38 cellular contexts compared by ENCODE assay signal in genomic region chr12:8589679-8590078, GRCh38. TPM values are rescaled to one million over a fixed set of nuclear protein-coding genes. Genes with fewer than 3 reads are reported as not detected.
"Had no signal": no experiment of that assay in that cellular context is flagged by ENCODE, and none has a peak within 500 bp of the region (broad histone marks: within the 10 kb centered on the region; RNA-seq: fewer than 3 reads in every experiment).

No MANE protein-coding gene starts in this region.

- H3K4me3 ChIP-seq: adrenal gland, body of pancreas, breast epithelium had no signal

- H3K36me3 Mint-ChIP-seq: activated CD4-positive, alpha-beta memory T cell treated with anti-CD3 and anti-CD28 coated beads for 36 hours; activated naive CD4-positive, alpha-beta T cell treated with anti-CD3 and anti-CD28 coated beads, Interleukin-2, amount 50 U/mL, for 72 hours; activated naive CD8-positive, alpha-beta T cell treated with anti-CD3 and anti-CD28 coated beads for 36 hours had no signal

- H3K4me1 Mint-ChIP-seq: activated T-helper 17 cell treated with anti-CD3 and anti-CD28 coated beads, Interleukin-2, amount 50 U/mL, for 72 hours had no signal

- H3K4me3 Mint-ChIP-seq: activated B cell treated with CpG ODN at 0.5 μM for 24 hours; activated CD4-positive, alpha-beta memory T cell treated with anti-CD3 and anti-CD28 coated beads for 36 hours; activated CD4-positive, alpha-beta T cell treated with anti-CD3 and anti-CD28 coated beads, Interleukin-2, amount 10 ng/mL, durations not matched to agents 24 days and 14 days; activated CD8-positive, alpha-beta T cell treated with anti-CD3 and anti-CD28 coated beads for 36 hours; activated naive CD4-positive, alpha-beta T cell treated with anti-CD3 and anti-CD28 coated beads for 36 hours; activated naive CD8-positive, alpha-beta T cell treated with anti-CD3 and anti-CD28 coated beads for 36 hours; activated T-cell treated with anti-CD3 and anti-CD28 coated beads, Interleukin-2, amount 50 U/mL, for 4 hours; activated T-cell treated with anti-CD3 and anti-CD28 coated beads, Interleukin-2, amount 50 U/mL, for 72 hours; activated T-helper 1 cell treated with anti-CD3 and anti-CD28 coated beads, Interleukin-12 subunit alpha, Interleukin-12 subunit beta, Interleukin-2, Interleukin-4 antibody, amounts not matched to agents 30 ng/mL and 10 ng/mL and 1 ng/mL, durations not matched to agents 14 hours and 24 hours and 36 hours; activated T-helper 17 cell treated with anti-CD3 and anti-CD28 coated beads, Interleukin-2, amount 50 U/mL, for 72 hours; T-helper 1 cell treated with Interleukin-12 subunit alpha and Interleukin-12 subunit beta and Interleukin-4 antibody, amounts not matched to agents 30 μg/mL and 1 μg/mL, for 36 hours; T-helper 2 cell treated with Interferon-gamma antibody and Interleukin-4, amounts not matched to agents 5 μg/mL and 100 μg/mL, for 36 hours had no signal

- H3K9me3 ChIP-seq: adrenal gland, body of pancreas, breast epithelium had no signal

- H3K27me3 ChIP-seq: adrenal gland, body of pancreas, brain microvascular endothelial cell, breast epithelium had no signal

- H3K4me1 ChIP-seq: adrenal gland, body of pancreas, breast epithelium had no signal

- H3K27me3 Mint-ChIP-seq: activated B cell treated with CpG ODN at 0.5 μM for 24 hours; activated CD4-positive, alpha-beta memory T cell treated with anti-CD3 and anti-CD28 coated beads for 36 hours; activated CD8-positive, alpha-beta T cell treated with anti-CD3 and anti-CD28 coated beads for 36 hours; activated T-helper 17 cell treated with anti-CD3 and anti-CD28 coated beads, Interleukin-2, amount 50 U/mL, for 72 hours had no signal

- H3K27ac Mint-ChIP-seq: activated B cell treated with CpG ODN at 0.5 μM for 24 hours; activated CD4-positive, alpha-beta memory T cell treated with anti-CD3 and anti-CD28 coated beads for 36 hours; activated CD4-positive, alpha-beta T cell treated with anti-CD3 and anti-CD28 coated beads, Interleukin-2, amount 10 ng/mL, durations not matched to agents 24 days and 14 days; activated CD8-positive, alpha-beta T cell treated with anti-CD3 and anti-CD28 coated beads for 36 hours; activated naive CD4-positive, alpha-beta T cell treated with anti-CD3 and anti-CD28 coated beads for 36 hours; activated naive CD4-positive, alpha-beta T cell treated with anti-CD3 and anti-CD28 coated beads, Interleukin-2, amount 50 U/mL, for 72 hours; activated naive CD8-positive, alpha-beta T cell treated with anti-CD3 and anti-CD28 coated beads for 36 hours; activated T-cell treated with anti-CD3 and anti-CD28 coated beads, Interleukin-2, amount 50 U/mL, for 72 hours; activated T-helper 1 cell treated with anti-CD3 and anti-CD28 coated beads, Interleukin-12 subunit alpha, Interleukin-12 subunit beta, Interleukin-2, Interleukin-4 antibody, amounts not matched to agents 30 ng/mL and 10 ng/mL and 1 ng/mL, durations not matched to agents 14 hours and 24 hours and 36 hours; activated T-helper 17 cell treated with anti-CD3 and anti-CD28 coated beads, Interleukin-2, amount 50 U/mL, for 72 hours; T-helper 1 cell treated with Interleukin-12 subunit alpha and Interleukin-12 subunit beta and Interleukin-4 antibody, amounts not matched to agents 30 μg/mL and 1 μg/mL, for 36 hours; T-helper 2 cell treated with Interferon-gamma antibody and Interleukin-4, amounts not matched to agents 5 μg/mL and 100 μg/mL, for 36 hours had no signal

- H3K27ac ChIP-seq: adrenal gland, body of pancreas, brain microvascular endothelial cell, breast epithelium, VCaP had no signal

- ATAC-seq: activated CD8-positive, alpha-beta T cell treated with anti-CD3 and anti-CD28 coated beads for 36 hours; activated T-cell treated with anti-CD3 and anti-CD28 coated beads, Interleukin-2, amount 50 U/mL, for 4 hours; activated T-cell treated with anti-CD3 and anti-CD28 coated beads, Interleukin-2, amount 50 U/mL, for 72 hours; body of pancreas had no signal

- DNase-seq: activated B cell treated with CpG ODN at 0.5 μM for 24 hours; activated CD4-positive, alpha-beta memory T cell treated with anti-CD3 and anti-CD28 coated beads for 36 hours; activated CD4-positive, alpha-beta T cell treated with anti-CD3 and anti-CD28 coated beads for 4 hours; activated CD4-positive, alpha-beta T cell treated with anti-CD3 and anti-CD28 coated beads, Interleukin-2, amount 10 ng/mL, durations not matched to agents 24 days and 14 days; activated CD4-positive, alpha-beta T cell treated with anti-CD3 and anti-CD28 coated beads, Interleukin-2, amount 50 U/mL, for 1 hour; activated CD4-positive, alpha-beta T cell treated with anti-CD3 and anti-CD28 coated beads, Interleukin-2, amount 50 U/mL, for 4 hours; activated CD4-positive, CD25-positive, alpha-beta regulatory T cell treated with anti-CD3 and anti-CD28 coated beads, Interleukin-2, amount 50 U/mL, for 72 hours; activated CD8-positive, alpha-beta memory T cell treated with anti-CD3 and anti-CD28 coated beads, Interleukin-2, amount 50 U/mL, for 4 hours; activated CD8-positive, alpha-beta T cell treated with anti-CD3 and anti-CD28 coated beads for 36 hours; activated effector memory CD4-positive, alpha-beta T cell treated with anti-CD3 and anti-CD28 coated beads, Interleukin-2, amount 50 U/mL, for 16 hours; activated gamma-delta T cell treated with Interleukin-2 at 50 U/mL for 16 hours; activated naive CD4-positive, alpha-beta T cell; activated naive CD4-positive, alpha-beta T cell treated with anti-CD3 and anti-CD28 coated beads for 36 hours; activated naive CD4-positive, alpha-beta T cell treated with anti-CD3 and anti-CD28 coated beads, Interleukin-2, amount 50 U/mL, for 16 hours; activated naive CD8-positive, alpha-beta T cell treated with anti-CD3 and anti-CD28 coated beads for 36 hours; activated T-cell treated with anti-CD3 and anti-CD28 coated beads for 4 hours; activated T-cell treated with anti-CD3 and anti-CD28 coated beads, Interleukin-2, amount 50 U/mL, for 1 hour; activated T-cell treated with anti-CD3 and anti-CD28 coated beads, Interleukin-2, amount 50 U/mL, for 4 hours; activated T-cell treated with anti-CD3 and anti-CD28 coated beads, Interleukin-2, amount 50 U/mL, for 72 hours; adrenal gland; amniotic stem cell; aorta; body of pancreas; brain microvascular endothelial cell; central memory CD4-positive, alpha-beta T cell; T-helper 2 cell; T-helper 9 cell had no signal

- H3K9me3 Mint-ChIP-seq: activated B cell treated with CpG ODN at 0.5 μM for 24 hours; activated CD4-positive, alpha-beta memory T cell treated with anti-CD3 and anti-CD28 coated beads for 36 hours; activated CD4-positive, alpha-beta T cell treated with anti-CD3 and anti-CD28 coated beads, Interleukin-2, amount 10 ng/mL, durations not matched to agents 24 days and 14 days; activated CD8-positive, alpha-beta T cell treated with anti-CD3 and anti-CD28 coated beads for 36 hours; activated naive CD4-positive, alpha-beta T cell treated with anti-CD3 and anti-CD28 coated beads for 36 hours; activated naive CD4-positive, alpha-beta T cell treated with anti-CD3 and anti-CD28 coated beads, Interleukin-2, amount 50 U/mL, for 72 hours; activated naive CD8-positive, alpha-beta T cell treated with anti-CD3 and anti-CD28 coated beads for 36 hours; activated T-cell treated with anti-CD3 and anti-CD28 coated beads, Interleukin-2, amount 50 U/mL, for 4 hours; activated T-cell treated with anti-CD3 and anti-CD28 coated beads, Interleukin-2, amount 50 U/mL, for 72 hours; activated T-helper 1 cell treated with anti-CD3 and anti-CD28 coated beads, Interleukin-12 subunit alpha, Interleukin-12 subunit beta, Interleukin-2, Interleukin-4 antibody, amounts not matched to agents 30 ng/mL and 10 ng/mL and 1 ng/mL, durations not matched to agents 14 hours and 24 hours and 36 hours; activated T-helper 17 cell treated with anti-CD3 and anti-CD28 coated beads, Interleukin-2, amount 50 U/mL, for 72 hours; T-helper 1 cell treated with Interleukin-12 subunit alpha and Interleukin-12 subunit beta and Interleukin-4 antibody, amounts not matched to agents 30 μg/mL and 1 μg/mL, for 36 hours; T-helper 2 cell treated with Interferon-gamma antibody and Interleukin-4, amounts not matched to agents 5 μg/mL and 100 μg/mL, for 36 hours had no signal

- H3K36me3 ChIP-seq: adrenal gland, brain microvascular endothelial cell, breast epithelium had no signal

RNA-seq across cellular contexts. Expression of gene AICDA, which starts 23.0 kb away (rescaled TPM):
- total RNA-seq: activated CD4-positive, alpha-beta memory T cell treated with anti-CD3 and anti-CD28 coated beads for 36 hours; activated CD4-positive, alpha-beta T cell treated with anti-CD3 and anti-CD28 coated beads, Interleukin-2, amount 10 ng/mL, durations not matched to agents 24 days and 14 days; activated CD8-positive, alpha-beta memory T cell treated with anti-CD3 and anti-CD28 coated beads for 36 hours; activated CD8-positive, alpha-beta T cell treated with anti-CD3 and anti-CD28 coated beads for 36 hours; activated naive CD4-positive, alpha-beta T cell treated with anti-CD3 and anti-CD28 coated beads for 36 hours; activated naive CD4-positive, alpha-beta T cell treated with anti-CD3 and anti-CD28 coated beads, Interleukin-2, amount 50 U/mL, for 72 hours; activated naive CD8-positive, alpha-beta T cell treated with anti-CD3 and anti-CD28 coated beads for 36 hours; activated T-cell treated with anti-CD3 and anti-CD28 coated beads, Interleukin-2, amount 50 U/mL, for 4 hours; activated T-cell treated with anti-CD3 and anti-CD28 coated beads, Interleukin-2, amount 50 U/mL, for 72 hours; activated T-helper 1 cell treated with anti-CD3 and anti-CD28 coated beads, Interleukin-12 subunit alpha, Interleukin-12 subunit beta, Interleukin-2, Interleukin-4 antibody, amounts not matched to agents 30 ng/mL and 10 ng/mL and 1 ng/mL, durations not matched to agents 14 hours and 24 hours and 36 hours; activated T-helper 17 cell treated with anti-CD3 and anti-CD28 coated beads, Interleukin-2, amount 50 U/mL, for 72 hours; adrenal gland; astrocyte; body of pancreas; cerebellum had no signal
- polyA plus RNA-seq: adrenal gland had no signal

RNA-seq across cellular contexts. Expression of gene CLEC4E, which starts 49.0 kb away (rescaled TPM):
- total RNA-seq: activated B cell treated with CpG ODN at 0.5 μM for 24 hours; activated CD4-positive, alpha-beta memory T cell treated with anti-CD3 and anti-CD28 coated beads for 36 hours; activated CD4-positive, alpha-beta T cell treated with anti-CD3 and anti-CD28 coated beads, Interleukin-2, amount 10 ng/mL, durations not matched to agents 24 days and 14 days; activated CD8-positive, alpha-beta memory T cell treated with anti-CD3 and anti-CD28 coated beads for 36 hours; activated CD8-positive, alpha-beta T cell treated with anti-CD3 and anti-CD28 coated beads for 36 hours; activated naive CD4-positive, alpha-beta T cell treated with anti-CD3 and anti-CD28 coated beads for 36 hours; activated naive CD4-positive, alpha-beta T cell treated with anti-CD3 and anti-CD28 coated beads, Interleukin-2, amount 50 U/mL, for 72 hours; activated naive CD8-positive, alpha-beta T cell treated with anti-CD3 and anti-CD28 coated beads for 36 hours; activated T-cell treated with anti-CD3 and anti-CD28 coated beads, Interleukin-2, amount 50 U/mL, for 4 hours; activated T-cell treated with anti-CD3 and anti-CD28 coated beads, Interleukin-2, amount 50 U/mL, for 72 hours; activated T-helper 1 cell treated with anti-CD3 and anti-CD28 coated beads, Interleukin-12 subunit alpha, Interleukin-12 subunit beta, Interleukin-2, Interleukin-4 antibody, amounts not matched to agents 30 ng/mL and 10 ng/mL and 1 ng/mL, durations not matched to agents 14 hours and 24 hours and 36 hours; activated T-helper 17 cell treated with anti-CD3 and anti-CD28 coated beads, Interleukin-2, amount 50 U/mL, for 72 hours; astrocyte; cardiac septum; cerebellum had no signal
